In genomic region chr2:206063635-206064034, GRCh38 we compare ENCODE assay signal across 22 cellular contexts. TPM values are rescaled to one million over a fixed set of nuclear protein-coding genes. Genes with fewer than 3 reads are reported as not detected.
DNase-seq lines count a peak whose midpoint lies in the region; ATAC-seq, FAIRE-seq and TF ChIP-seq lines count a peak whose summit lies in the region.
"Had no signal": no experiment of that assay in that cellular context is flagged by ENCODE, and none has a peak within 500 bp of the region (broad histone marks: within the 10 kb centered on the region; RNA-seq: fewer than 3 reads in every experiment).

No MANE protein-coding gene starts in this region.

- peaks cover 18 to 42% (median 29%) of the 10 kb centered on the region in 4 donors for H3K4me1 Mint-ChIP-seq in CD4-positive, CD25-positive, alpha-beta regulatory T cell
- peaks cover 9% of the 10 kb centered on the region for H3K4me1 Mint-ChIP-seq in activated CD8-positive, alpha-beta memory T cell treated with anti-CD3 and anti-CD28 coated beads, Interleukin-2, amount 10 ng/mL, durations not matched to agents 7 days and 5 days
- H3K4me1 Mint-ChIP-seq in nephron progenitor cell = no peaks in the 10 kb centered on the region

- no peaks in the 10 kb centered on the region for H3K9me3 Mint-ChIP-seq in CD4-positive, CD25-positive, alpha-beta regulatory T cell
- no peaks in the 10 kb centered on the region for H3K9me3 Mint-ChIP-seq in activated CD8-positive, alpha-beta memory T cell treated with anti-CD3 and anti-CD28 coated beads, Interleukin-2, amount 10 ng/mL, durations not matched to agents 7 days and 5 days (ENCODE audit: low read depth)
- no peaks in the 10 kb centered on the region for H3K9me3 Mint-ChIP-seq in nephron progenitor cell

- RAD21 ChIA-PET in GM12878 (lab: Charles Lee; ENCODE audit: unreplicated experiment) = interaction anchor here (1.5 kb wide), 1 partner anchor 14 kb away, joined by 4 read pairs; no protein-coding TSS in a partner anchor

- in situ Hi-C loops in GM12878 (cut with MboI) = no loop called here

- POLR2A ChIA-PET in GM12878 (lab: Charles Lee) = no interaction called here
- POLR2A ChIA-PET in PC-3 (lab: Charles Lee; ENCODE audit: unreplicated experiment) = no interaction called here

- H3K4me2 ChIP-seq in GM12878 (ENCODE audit: control insufficient read depth, insufficient read depth) = no peak overlapping the region
- H3K4me2 ChIP-seq in PC-3 (ENCODE audit: low read length) = no peak overlapping the region
- H3K4me2 ChIP-seq: PC-9 had no signal

- no peak overlapping the region for H2AFZ ChIP-seq in GM12878 (ENCODE audit: control insufficient read depth, low read depth, low read length)
- H2AFZ ChIP-seq in PC-3 (ENCODE audit: low read length) = no peak overlapping the region
- H2AFZ ChIP-seq: PC-9 had no signal

- no peak for DNase-seq in CD4-positive, CD25-positive, alpha-beta regulatory T cell
- DNase-seq in GM12865 (ENCODE audit: low read depth) (peak; percentile 8), GM12878 (ENCODE audit: low read depth, low spot score) (no peak), PC-3 (no peak), nephron progenitor cell (no peak), cerebellum (ENCODE audit: low spot score) (no peak)
- DNase-seq in activated CD8-positive, alpha-beta memory T cell treated with anti-CD3 and anti-CD28 coated beads, Interleukin-2, amount 10 ng/mL, durations not matched to agents 7 days and 5 days = no peak
- DNase-seq: C1 segment of cervical spinal cord, Calu3, DMS79 treated with DMSO at 0.1 percent for 48 hours, H7, IMR-90, KG1, MM.1S, NCI-H2029, NCI-H446, NCI-H524 treated with DMSO at 0.1 percent for 48 hours, NCI-H774, PC-9, SHP77 had no signal

- H3K27ac ChIP-seq in CD4-positive, CD25-positive, alpha-beta regulatory T cell (ENCODE audit: insufficient read depth, low read length, poor library complexity, severe bottlenecking) = no peak overlapping the region
- H3K27ac ChIP-seq in GM12878 (ENCODE audit: control insufficient read depth, insufficient read depth) (no peak overlapping the region), PC-3 (ENCODE audit: low read length) (no peak overlapping the region)
- H3K27ac ChIP-seq: PC-9, RWPE1 had no signal

- no peak overlapping the region for H3K9ac ChIP-seq in GM12878 (ENCODE audit: control insufficient read depth, insufficient read depth, low read length)
- no peak overlapping the region for H3K9ac ChIP-seq in PC-3 (ENCODE audit: low read length)

- no peak for TF ChIP-seq POLR2A in GM12878 (IDR thresholded peaks at IDR 0.05; ENCODE audit: low read depth, low read length)

- H3K36me3 ChIP-seq in CD4-positive, CD25-positive, alpha-beta regulatory T cell (ENCODE audit: control insufficient read depth, insufficient read depth, low read length) = peaks cover 29% of the 10 kb centered on the region
- H3K36me3 ChIP-seq in GM12878 (ENCODE audit: control insufficient read depth in 2 of 2, insufficient read depth in 2 of 2, low read length in 1 of 2) = peaks cover 0 to 10% of the 10 kb centered on the region in 2 experiments; a peak in 2 of 4 replicates
- H3K36me3 ChIP-seq in PC-3 (ENCODE audit: low read depth, low read length) = peaks cover 3% of the 10 kb centered on the region; the same call in 1 of the 2 replicates

- no peaks in the 10 kb centered on the region for H3K9me3 ChIP-seq in CD4-positive, CD25-positive, alpha-beta regulatory T cell (ENCODE audit: control insufficient read depth in 2 of 2, low read length in 2 of 2)
- H3K9me3 ChIP-seq in GM12878 (replicated peaks; ENCODE audit: control insufficient read depth, insufficient read depth, low read length) (peaks cover 1% of the 10 kb centered on the region; the same call in 1 of the 3 replicates), PC-3 (ENCODE audit: low read length) (no peaks in the 10 kb centered on the region)

- no peaks in the 10 kb centered on the region for H3F3A ChIP-seq in PC-3 (ENCODE audit: low read length, unreplicated experiment)

- no peak for FAIRE-seq in GM12878 (lab: Jason Lieb, UNC)

- H3K4me3 Mint-ChIP-seq in CD4-positive, CD25-positive, alpha-beta regulatory T cell = peak overlapping the region in 1 of 4 donors; percentile 59
- no peak overlapping the region for H3K4me3 Mint-ChIP-seq in activated CD8-positive, alpha-beta memory T cell treated with anti-CD3 and anti-CD28 coated beads, Interleukin-2, amount 10 ng/mL, durations not matched to agents 7 days and 5 days
- no peak overlapping the region for H3K4me3 Mint-ChIP-seq in nephron progenitor cell

- H3K9me2 ChIP-seq in PC-3 (replicated peaks; ENCODE audit: low read length) = no peaks in the 10 kb centered on the region

- peak overlapping the region in 2 of 3 donors; percentile 66 to 79 for H3K27ac Mint-ChIP-seq in CD4-positive, CD25-positive, alpha-beta regulatory T cell
- H3K27ac Mint-ChIP-seq in activated CD8-positive, alpha-beta memory T cell treated with anti-CD3 and anti-CD28 coated beads, Interleukin-2, amount 10 ng/mL, durations not matched to agents 7 days and 5 days = no peak overlapping the region
- H3K27ac Mint-ChIP-seq in nephron progenitor cell = no peak overlapping the region

- intact Hi-C loops in GM12878 (cut with micrococcal nuclease; ENCODE audit: unreplicated experiment) = no loop called here
- intact Hi-C loops in PC-3 (cut with micrococcal nuclease) = no loop called here

- BruUV-seq in GM12878 (replicated peaks; lab: Mats Ljungman, UMichigan) (TSS peak; percentile 25), PC-3 (replicated peaks; lab: Mats Ljungman, UMichigan) (no TSS peak)

- ATAC-seq in CD4-positive, CD25-positive, alpha-beta regulatory T cell (ENCODE audit: low read depth in 2 of 2) = no peak
- ATAC-seq in HG02870 (IDR thresholded peaks at IDR 0.05; ENCODE audit: unreplicated experiment) = peak; percentile 60
- no peak for ATAC-seq in GM12878
- ATAC-seq in PC-3 = no peak
- ATAC-seq in activated CD8-positive, alpha-beta memory T cell treated with anti-CD3 and anti-CD28 coated beads, Interleukin-2, amount 10 ng/mL, durations not matched to agents 7 days and 5 days = no peak

- TF ChIP-seq CTCF in GM12865 (IDR thresholded peaks at IDR 0.05; ENCODE audit: insufficient read depth, low read depth, low read length, missing control alignments) = no peak
- no peak for TF ChIP-seq CTCF in GM12878 (IDR thresholded peaks at IDR 0.05 in 2 of 3, conservative IDR thresholded peaks at IDR 0.05 in 1 of 3; ENCODE audit: control insufficient read depth in 2 of 3, extremely low read depth in 1 of 3, insufficient read depth in 1 of 3, low read depth in 3 of 3, low read length in 3 of 3)
- no peak for TF ChIP-seq CTCF in PC-3 (conservative IDR thresholded peaks at IDR 0.05; ENCODE audit: low read depth, low read length)
- TF ChIP-seq CTCF in nephron progenitor cell (IDR thresholded peaks at IDR 0.05) = no peak

- no peaks in the 10 kb centered on the region for H3K27me3 Mint-ChIP-seq in CD4-positive, CD25-positive, alpha-beta regulatory T cell
- no peaks in the 10 kb centered on the region for H3K27me3 Mint-ChIP-seq in activated CD8-positive, alpha-beta memory T cell treated with anti-CD3 and anti-CD28 coated beads, Interleukin-2, amount 10 ng/mL, durations not matched to agents 7 days and 5 days
- peaks cover 2% of the 10 kb centered on the region for H3K27me3 Mint-ChIP-seq in nephron progenitor cell (ENCODE audit: low read depth, poor library complexity)

- TF ChIP-seq EP300 in GM12878 (IDR thresholded peaks at IDR 0.05; ENCODE audit: borderline replicate concordance in 1 of 2, control insufficient read depth in 1 of 2, low read depth in 2 of 2, low read length in 2 of 2) = no peak

- H3K4me3 ChIP-seq in CD4-positive, CD25-positive, alpha-beta regulatory T cell (ENCODE audit: low read depth, low read length) = no peak overlapping the region
- no peak overlapping the region for H3K4me3 ChIP-seq in GM12865 (ENCODE audit: low read depth, low read length)
- H3K4me3 ChIP-seq in GM12878 = no peak overlapping the region
- no peak overlapping the region for H3K4me3 ChIP-seq in PC-3 (ENCODE audit: low read length)
- H3K4me3 ChIP-seq: PC-9 had no signal

- WGBS in GM12878 (ENCODE audit: insufficient coverage, insufficient replicate concordance, low lambda C conversion rate, missing lambda C conversion rate) = 100% methylated on average over 1 of the region's 1 CpG

- peaks cover 38% of the 10 kb centered on the region for H3K36me3 Mint-ChIP-seq in CD4-positive, CD25-positive, alpha-beta regulatory T cell
- peaks cover 36% of the 10 kb centered on the region for H3K36me3 Mint-ChIP-seq in activated CD8-positive, alpha-beta memory T cell treated with anti-CD3 and anti-CD28 coated beads, Interleukin-2, amount 10 ng/mL, durations not matched to agents 7 days and 5 days
- peaks cover 38% of the 10 kb centered on the region for H3K36me3 Mint-ChIP-seq in nephron progenitor cell (ENCODE audit: low read depth)

- H4K20me1 ChIP-seq in GM12878 (ENCODE audit: control insufficient read depth, insufficient read depth) = no peaks in the 10 kb centered on the region
- H4K20me1 ChIP-seq in PC-3 (ENCODE audit: low read length) = no peaks in the 10 kb centered on the region

- TF ChIP-seq RAD21 in GM12878 (IDR thresholded peaks at IDR 0.05; ENCODE audit: insufficient read depth, low read depth, low read length) = no peak

- SMC1A ChIA-PET in GM12878 (lab: Charles Lee; ENCODE audit: uncharacterized antibody, unreplicated experiment) = interaction anchor here (1.0 kb wide), 1 partner anchor 37 kb away, joined by 3 read pairs; no protein-coding TSS in a partner anchor

- no peaks in the 10 kb centered on the region for H3K27me3 ChIP-seq in CD4-positive, CD25-positive, alpha-beta regulatory T cell (ENCODE audit: control insufficient read depth, insufficient read depth, low read length)
- H3K27me3 ChIP-seq in GM12878 (replicated peaks in 1 of 2; ENCODE audit: control insufficient read depth in 2 of 2, insufficient read depth in 2 of 2, low read length in 1 of 2) (no peaks in the 10 kb centered on the region), PC-3 (ENCODE audit: low read length) (no peaks in the 10 kb centered on the region)

- H3K79me2 ChIP-seq in GM12878 (ENCODE audit: control insufficient read depth, insufficient read depth, low read length) (peaks cover 16% of the 10 kb centered on the region), PC-3 (ENCODE audit: low read length) (peaks cover 35% of the 10 kb centered on the region)

- no peaks in the 10 kb centered on the region for H3K4me1 ChIP-seq in CD4-positive, CD25-positive, alpha-beta regulatory T cell (ENCODE audit: control insufficient read depth, insufficient read depth, low read length, poor library complexity, severe bottlenecking)
- peaks cover 4% of the 10 kb centered on the region; the same call in 1 of the 2 replicates for H3K4me1 ChIP-seq in GM12878 (ENCODE audit: control insufficient read depth, insufficient read depth, low read length)
- H3K4me1 ChIP-seq in PC-3 (ENCODE audit: insufficient read depth, low read length) = no peaks in the 10 kb centered on the region

- CTCF ChIA-PET in GM12878 (lab: Yijun Ruan, JAX) (no interaction called here), PC-3 (lab: Charles Lee) (no interaction called here)
- CTCF ChIA-PET in activated CD8-positive, alpha-beta memory T cell treated with anti-CD3 and anti-CD28 coated beads, Interleukin-2, amount 10 ng/mL, durations not matched to agents 7 days and 5 days (lab: Charles Lee) = no interaction called here

RNA-seq across cellular contexts. Expression of gene INO80D, which starts 22.3 kb away (rescaled TPM):
- total RNA-seq in CD4-positive, CD25-positive, alpha-beta regulatory T cell = 59.1 TPM
- polyA plus RNA-seq in CD4-positive, CD25-positive, alpha-beta regulatory T cell = 10 to 100 TPM in 1 of 4 donors, 1 to 10 TPM in 3; 6.7 to 13.2 (median 8.1) TPM
- total RNA-seq in GM12878 (2013; cell fraction: nucleolus; rRNA removed) = 44.6 and 48.4 TPM in 2 replicates
- total RNA-seq in GM12878 (2014; rRNA removed) = 6.3 and 7.9 TPM in 2 replicates
- total RNA-seq in GM12878 (2014; rRNA removed; fragmentation: Illumina TruSeq; extraction: Trizol) = 6.5 and 7.2 TPM in 2 replicates
- 15.3 and 16.3 TPM in 2 replicates for total RNA-seq in GM12878 (2021)
- 2.3 TPM for polyA plus RNA-seq in GM12878 (2011; ENCODE audit: low read depth)
- polyA plus RNA-seq in GM12878 (2011; rRNA removed) = 8.1 and 10.5 TPM in 2 replicates
- polyA plus RNA-seq in GM12878 (2011; cell fraction: cytosol; rRNA removed) = 4.8 and 5.4 TPM in 2 replicates
- polyA plus RNA-seq in GM12878 (2011; cell fraction: nucleus; rRNA removed) = 10.1 and 10.6 TPM in 2 replicates
- 3.3 and 4.1 TPM in 2 replicates for polyA plus RNA-seq in GM12878 (2012)
- 3.9 and 4.9 TPM in 2 replicates for polyA plus RNA-seq in GM12878 (2014; fragmentation: Illumina TruSeq; extraction: Trizol)
- polyA plus RNA-seq in GM12878 (2014; fragmentation: Nextera tagmentation; extraction: Ambion mirVana) = 1 to 10 TPM in 1 of 2 experiments, under 1 TPM in 1; 0.73 to 1.9 TPM
- 3.1 and 3.2 TPM in 2 replicates for polyA plus RNA-seq in GM12878 (2014; rRNA removed)
- 1 to 10 TPM; 4.5 to 4.8 TPM for polyA plus RNA-seq in GM12878 (2016; fragmentation: Nextera tagmentation; extraction: Ambion mirVana)
- 45.5 and 48.5 TPM in 2 replicates for polyA minus RNA-seq in GM12878 (2011; rRNA and poly(A)+ RNA removed)
- 12.4 and 15.3 TPM in 2 replicates for polyA minus RNA-seq in GM12878 (2011; cell fraction: cytosol; rRNA and poly(A)+ RNA removed)
- polyA minus RNA-seq in GM12878 (2011; cell fraction: nucleus; rRNA and poly(A)+ RNA removed) = 15.7 and 21.5 TPM in 2 replicates
- total RNA-seq in PC-3 (2014; rRNA removed) = 8.8 and 9.7 TPM in 2 replicates
- total RNA-seq in activated CD8-positive, alpha-beta memory T cell treated with anti-CD3 and anti-CD28 coated beads, Interleukin-2, amount 10 ng/mL, durations not matched to agents 7 days and 5 days = 10 to 100 TPM; 26.7 to 29.4 TPM
- total RNA-seq in cerebellum = 29.2 TPM

Comparison
In these comparisons a context has a peak if more than half of its experiments do, and no peak if none do; other contexts are left out.
1. H3K27ac Mint-ChIP-seq: peak in CD4-positive, CD25-positive, alpha-beta regulatory T cell (2 of 3); none in activated CD8-positive, alpha-beta memory T cell treated with anti-CD3 and anti-CD28 coated beads, Interleukin-2, amount 10 ng/mL, durations not matched to agents 7 days and 5 days (single experiment) and nephron progenitor cell (single experiment).